Comparison of ENCODE assay signal across 8 cellular contexts in the genomic region with DNA sequence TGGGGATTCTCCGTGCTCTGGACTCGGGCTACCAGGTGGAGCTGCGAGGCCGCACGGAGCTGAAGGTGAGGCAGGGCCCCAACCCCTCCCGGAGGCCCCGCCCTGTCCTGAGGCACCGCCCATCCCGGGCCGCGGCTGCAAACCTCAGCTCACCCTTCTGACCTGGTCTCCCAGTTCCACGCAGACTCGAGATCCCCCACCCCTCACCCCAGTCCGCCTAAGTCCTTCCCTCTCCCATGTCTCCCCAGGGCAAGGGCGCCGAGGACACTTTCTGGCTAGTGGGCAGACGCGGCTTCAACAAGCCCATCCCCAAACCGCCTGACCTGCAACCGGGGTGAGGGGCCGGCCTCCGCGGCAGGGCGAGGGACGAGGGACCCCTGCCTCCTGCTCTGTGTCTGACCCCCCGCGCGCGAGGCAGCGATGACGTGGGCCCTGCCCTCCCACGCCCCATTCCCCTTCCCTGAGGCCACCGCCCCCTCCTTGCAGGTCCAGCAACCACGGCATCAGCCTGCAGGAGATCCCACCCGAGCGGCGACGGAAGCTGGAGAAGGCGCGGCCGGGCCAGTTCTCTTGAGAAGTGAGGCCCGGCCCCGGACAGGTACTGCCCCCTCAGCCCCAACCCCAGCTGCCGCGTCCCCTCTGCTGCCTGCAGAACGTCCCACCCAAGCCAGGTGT. TPM values are rescaled to one million over a fixed set of nuclear protein-coding genes. Genes with fewer than 3 reads are reported as not detected.
DNase-seq lines count a peak whose midpoint lies in the region; ATAC-seq and TF ChIP-seq lines count a peak whose summit lies in the region.

No MANE protein-coding gene starts in this region.

- H3K27ac ChIP-seq in SK-N-SH (ENCODE audit: low read depth in 2 of 2, low read length in 1 of 2) (no peak overlapping the region), endodermal cell (ENCODE audit: low read depth, low read length) (no peak overlapping the region)
- H3K27ac ChIP-seq in naive thymus-derived CD4-positive, alpha-beta T cell (ENCODE audit: low read depth, low read length), result no peak overlapping the region

- TF ChIP-seq EP300 in SK-N-SH (IDR thresholded peaks at IDR 0.05; ENCODE audit: borderline replicate concordance in 1 of 2, low read depth in 1 of 2, low read length in 1 of 2), result no peak

- POLR2A ChIA-PET in SK-N-SH (lab: Yijun Ruan, JAX), result no interaction called here
- POLR2A ChIA-PET in naive thymus-derived CD4-positive, alpha-beta T cell (lab: Charles Lee), result no interaction called here

- H3K4me3 Mint-ChIP-seq in endodermal cell, result peak overlapping the region; percentile 67
- H3K4me3 Mint-ChIP-seq in naive thymus-derived CD4-positive, alpha-beta T cell, result peak overlapping the region; percentile 74 to 88 (median 82)

- H3K27me3 Mint-ChIP-seq in endodermal cell (ENCODE audit: insufficient read depth), result peaks cover 55% of the 10 kb centered on the region
- H3K27me3 Mint-ChIP-seq in naive thymus-derived CD4-positive, alpha-beta T cell, result peaks cover 0 to 38% (median 4%) of the 10 kb centered on the region in 5 donors

- peak overlapping the region; percentile 22 for H3K4me3 ChIP-seq in AG09309 (ENCODE audit: control insufficient read depth, low read depth, low read length)
- peak overlapping the region; percentile 45 to 53 for H3K4me3 ChIP-seq in SK-N-SH (ENCODE audit: low read depth in 2 of 2, low read length in 1 of 2)
- H3K4me3 ChIP-seq in endodermal cell (ENCODE audit: low read length), result peak overlapping the region; percentile 83
- H3K4me3 ChIP-seq in naive thymus-derived CD4-positive, alpha-beta T cell (ENCODE audit: low read length), result peak overlapping the region; percentile 59

- H3F3A ChIP-seq in SK-N-SH (replicated peaks; ENCODE audit: insufficient read depth), result no peaks in the 10 kb centered on the region

- no peaks in the 10 kb centered on the region for H3K79me2 ChIP-seq in SK-N-SH (ENCODE audit: insufficient read depth)

- peak overlapping the region; percentile 77 for H3K4me2 ChIP-seq in SK-N-SH

- H3K9me2 ChIP-seq in SK-N-SH, result no peaks in the 10 kb centered on the region

- no peak overlapping the region for H3K27ac Mint-ChIP-seq in endodermal cell
- H3K27ac Mint-ChIP-seq in naive thymus-derived CD4-positive, alpha-beta T cell, result peak overlapping the region in 1 of 9 donors; percentile 28

- peaks cover 9% of the 10 kb centered on the region for H3K4me1 Mint-ChIP-seq in endodermal cell
- peaks cover 0 to 18% (median 7%) of the 10 kb centered on the region in 7 donors for H3K4me1 Mint-ChIP-seq in naive thymus-derived CD4-positive, alpha-beta T cell

- no peak overlapping the region for H3K9ac ChIP-seq in SK-N-SH
- no peak overlapping the region for H3K9ac ChIP-seq in endodermal cell (ENCODE audit: extremely low read depth, low read length, poor library complexity, severe bottlenecking)

- TF ChIP-seq RAD21 in SK-N-SH (IDR thresholded peaks at IDR 0.05; ENCODE audit: low read length), result no peak

- ATAC-seq in naive thymus-derived CD4-positive, alpha-beta T cell, result peak; percentile 30
- ATAC-seq in HG03159 (IDR thresholded peaks at IDR 0.05; ENCODE audit: unreplicated experiment) (no peak), HG03095 (IDR thresholded peaks at IDR 0.05; ENCODE audit: unreplicated experiment) (no peak)

- no peak for DNase-seq in AG09309 (ENCODE audit: low read depth)
- DNase-seq in SK-N-SH, result peak; percentile 71
- DNase-seq in endodermal cell, result peak; percentile 89
- peak in 2 of 9 donors; percentile 19 to 22 for DNase-seq in naive thymus-derived CD4-positive, alpha-beta T cell
- no peak for DNase-seq in NOMO-1 treated with DMSO at 0.1 percent for 48 hours (lab: John Stamatoyannopoulos, UW; ENCODE audit: unreplicated experiment)
- DNase-seq in H4 (ENCODE audit: low spot score), result no peak

- H3K27me3 ChIP-seq in SK-N-SH (ENCODE audit: insufficient read depth) (no peaks in the 10 kb centered on the region), endodermal cell (ENCODE audit: control insufficient read depth, insufficient read depth, low read length, poor library complexity, severe bottlenecking) (peaks cover 42% of the 10 kb centered on the region)
- H3K27me3 ChIP-seq in naive thymus-derived CD4-positive, alpha-beta T cell (ENCODE audit: control insufficient read depth in 2 of 2, insufficient read depth in 2 of 2, low read length in 2 of 2), result no peaks in the 10 kb centered on the region

- H3K36me3 ChIP-seq in SK-N-SH (replicated peaks in 1 of 2; ENCODE audit: control insufficient read depth in 1 of 2, insufficient read depth in 2 of 2, low read length in 1 of 2) (no peaks in the 10 kb centered on the region), endodermal cell (ENCODE audit: control insufficient read depth, insufficient read depth, low read length) (no peaks in the 10 kb centered on the region)
- no peaks in the 10 kb centered on the region for H3K36me3 ChIP-seq in naive thymus-derived CD4-positive, alpha-beta T cell (ENCODE audit: control insufficient read depth in 2 of 3, insufficient read depth in 3 of 3, low read length in 3 of 3)

- H2AFZ ChIP-seq in SK-N-SH (ENCODE audit: low read depth), result peak overlapping the region; percentile 95; the same call in 1 of the 2 replicates

- WGBS in SK-N-SH (ENCODE audit: low lambda C conversion rate), result 14% methylated on average over 19 of the region's 46 CpGs
- WGBS in endodermal cell (ENCODE audit: insufficient coverage in 1 of 2, insufficient read length in 1 of 2), 2 experiments, result 1 to 3% methylated on average over 17 to 46 of the region's 46 CpGs

- TF ChIP-seq CTCF in AG09309 (IDR thresholded peaks at IDR 0.05; ENCODE audit: control insufficient read depth, insufficient read depth, low read depth, low read length, missing control alignments) (no peak), SK-N-SH (IDR thresholded peaks at IDR 0.05) (no peak), endodermal cell (conservative IDR thresholded peaks at IDR 0.05) (no peak)

- H3K36me3 Mint-ChIP-seq in endodermal cell (ENCODE audit: low read depth), result no peaks in the 10 kb centered on the region
- H3K36me3 Mint-ChIP-seq in naive thymus-derived CD4-positive, alpha-beta T cell, result no peaks in the 10 kb centered on the region

- CTCF ChIA-PET in SK-N-SH (lab: Yijun Ruan, JAX), result interaction anchor here (0.6 to 14.8 kb wide), 26 partner anchors 8 to 273 kb away, joined by 3 to 228 read pairs (median 6); a partner anchor contains a TSS
- CTCF ChIA-PET in naive thymus-derived CD4-positive, alpha-beta T cell (lab: Charles Lee), result interaction anchor here (1.2 to 1.9 kb wide), 2 partner anchors 25 to 26 kb away, joined by 3 to 4 read pairs; no protein-coding TSS in a partner anchor

- H3K4me1 ChIP-seq in SK-N-SH (ENCODE audit: control insufficient read depth in 1 of 2, insufficient read depth in 2 of 2, low read depth in 1 of 2, low read length in 1 of 2), result peaks cover 0 to 15% of the 10 kb centered on the region in 2 experiments; a peak in 1 of 4 replicates
- H3K4me1 ChIP-seq in endodermal cell (ENCODE audit: control insufficient read depth, insufficient read depth, low read length), result peaks cover 3% of the 10 kb centered on the region
- peaks cover 0 to 3% of the 10 kb centered on the region in 2 donors for H3K4me1 ChIP-seq in naive thymus-derived CD4-positive, alpha-beta T cell (ENCODE audit: control insufficient read depth in 2 of 2, insufficient read depth in 2 of 2, low read length in 2 of 2)

- intact Hi-C loops in naive thymus-derived CD4-positive, alpha-beta T cell (cut with micrococcal nuclease), result loop anchor here in 1 of 2 donors (1.0 to 2.0 kb wide), 2 partner anchors 25 to 41 kb away; no protein-coding TSS in a partner anchor

- H3K9me3 ChIP-seq in SK-N-SH (no peaks in the 10 kb centered on the region), endodermal cell (ENCODE audit: control insufficient read depth, low read length) (no peaks in the 10 kb centered on the region)
- H3K9me3 ChIP-seq in naive thymus-derived CD4-positive, alpha-beta T cell (ENCODE audit: control insufficient read depth in 2 of 3, low read length in 3 of 3), result no peaks in the 10 kb centered on the region

- no peaks in the 10 kb centered on the region for H3K9me3 Mint-ChIP-seq in endodermal cell
- H3K9me3 Mint-ChIP-seq in naive thymus-derived CD4-positive, alpha-beta T cell, result peaks cover 0 to 3% (median 0%) of the 10 kb centered on the region in 11 donors

- H4K20me1 ChIP-seq in SK-N-SH (ENCODE audit: insufficient read depth), result no peaks in the 10 kb centered on the region

TF ChIP-seq in SK-N-SH, 30 proteins besides CTCF, POLR2A, EP300 and RAD21:
- TF ChIP-seq, protein P1, sequence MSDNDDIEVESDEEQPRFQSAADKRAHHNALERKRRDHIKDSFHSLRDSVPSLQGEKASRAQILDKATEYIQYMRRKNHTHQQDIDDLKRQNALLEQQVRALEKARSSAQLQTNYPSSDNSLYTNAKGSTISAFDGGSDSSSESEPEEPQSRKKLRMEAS (IDR thresholded peaks at IDR 0.05; ENCODE audit: low read depth), result no peak
- no peak for TF ChIP-seq NFIC (IDR thresholded peaks at IDR 0.05; ENCODE audit: borderline replicate concordance)
- no peak for TF ChIP-seq FOSL2 (IDR thresholded peaks at IDR 0.05; ENCODE audit: borderline replicate concordance, low read depth)
- TF ChIP-seq SMC3 (IDR thresholded peaks at IDR 0.05; ENCODE audit: low read depth, low read length), result no peak

RNA-seq across cellular contexts. Expression of a gene that starts 13.7 kb away (rescaled TPM):
- not detected in 2 replicates for polyA plus RNA-seq in SK-N-SH (2012; rRNA removed)
- not detected in 2 replicates for polyA plus RNA-seq in SK-N-SH (2012; cell fraction: cytosol; rRNA removed)
- 0.01 and 0.07 TPM in 2 replicates for polyA plus RNA-seq in SK-N-SH (2012; cell fraction: nucleus; rRNA removed)
- 1 to 10 TPM; 1.2 to 1.6 TPM for total RNA-seq in endodermal cell
- 0.14 TPM for polyA plus RNA-seq in endodermal cell (2013, experiment 1 of 2)
- polyA plus RNA-seq in endodermal cell (2013, experiment 2 of 2), result 0.37 TPM
- total RNA-seq in naive thymus-derived CD4-positive, alpha-beta T cell, result under 1 TPM in 3 of 5 experiments, not detected in 2; 0.07 to 0.32 (median 0.20) TPM
- polyA plus RNA-seq in naive thymus-derived CD4-positive, alpha-beta T cell, result under 1 TPM in 1 of 2 donors, not detected in 1; 0.98 TPM
- total RNA-seq in H4 (2014; rRNA removed; shearing (Covaris generic)), result not detected in 2 replicates

RNA-seq across cellular contexts. Expression of a gene that starts 22.8 kb away (rescaled TPM):
- polyA plus RNA-seq in SK-N-SH (2012; rRNA removed), result not detected in 2 replicates
- not detected in 2 replicates for polyA plus RNA-seq in SK-N-SH (2012; cell fraction: cytosol; rRNA removed)
- 0.01 TPM in 1 of 2 replicates, not detected in the other for polyA plus RNA-seq in SK-N-SH (2012; cell fraction: nucleus; rRNA removed)
- total RNA-seq in endodermal cell, result not detected
- not detected for polyA plus RNA-seq in endodermal cell (2013, experiment 1 of 2)
- not detected for polyA plus RNA-seq in endodermal cell (2013, experiment 2 of 2)
- under 1 TPM in 1 of 5 experiments, not detected in 4; 0.61 TPM for total RNA-seq in naive thymus-derived CD4-positive, alpha-beta T cell
- polyA plus RNA-seq in naive thymus-derived CD4-positive, alpha-beta T cell, result not detected
- total RNA-seq in H4 (2014; rRNA removed; shearing (Covaris generic)), result not detected in 2 replicates

Comparison
In these comparisons a context has a peak if more than half of its experiments do, and no peak if none do; other contexts are left out.
1. DNase-seq: peak in SK-N-SH (single experiment) and endodermal cell (single experiment); none in AG09309 (single experiment), NOMO-1 treated with DMSO at 0.1 percent for 48 hours (single experiment) and H4 (single experiment).
2. H3K4me3 ChIP-seq: peak in every context shown above with its lines; median percentile 83 in endodermal cell; 59 in naive thymus-derived CD4-positive, alpha-beta T cell; 49 in SK-N-SH; 22 in AG09309.